ENCODE assay signal across 19 cellular contexts in genomic region chr3:193996641-193997089, GRCh38.
A peak's percentile ranks its signal among the peaks of the same experiment; 100 is the strongest.
DNase-seq lines count a peak whose midpoint lies in the region; ATAC-seq, FAIRE-seq and TF ChIP-seq lines count a peak whose summit lies in the region.
"Had no signal": no experiment of that assay in that cellular context is flagged by ENCODE, and none has a peak within 500 bp of the region (broad histone marks: within the 10 kb centered on the region; RNA-seq: fewer than 3 reads in every experiment).

No MANE protein-coding gene starts in this region.

- H2BK5ac ChIP-seq in H1 (ENCODE audit: low read depth, low read length): no peak overlapping the region

- H3K14ac ChIP-seq in H1 (ENCODE audit: insufficient read length): no peak overlapping the region

- no peak overlapping the region for H3K4ac ChIP-seq in H1 (replicated peaks; ENCODE audit: insufficient read length, low read depth, low read length)

- H3K4me2 ChIP-seq in GM23248 (ENCODE audit: unreplicated experiment): no peak overlapping the region
- H3K4me2 ChIP-seq in H1 (ENCODE audit: insufficient read depth in 1 of 2, low read depth in 2 of 2, low read length in 2 of 2): peak overlapping the region; percentile 12 to 32; a peak in 1 of 4 replicates

- H3K4me3 ChIP-seq in GM23248: no peak overlapping the region
- no peak overlapping the region; a peak in 1 of 8 replicates for H3K4me3 ChIP-seq in H1 (ENCODE audit: extremely low read depth in 1 of 4, insufficient read depth in 2 of 4, low read depth in 3 of 4, low read length in 4 of 4)
- H3K4me3 ChIP-seq in left lung: no peak overlapping the region
- no peak overlapping the region for H3K4me3 ChIP-seq in suprapubic skin
- H3K4me3 ChIP-seq in tibial artery: no peak overlapping the region
- H3K4me3 ChIP-seq: dorsolateral prefrontal cortex, skin epidermis had no signal

- H3K36me3 ChIP-seq in GM23248 (ENCODE audit: low read depth) (no peaks in the 10 kb centered on the region), H1 (ENCODE audit: control insufficient read depth in 2 of 4, insufficient read depth in 4 of 4, low read length in 3 of 4) (no peaks in the 10 kb centered on the region), left lung (no peaks in the 10 kb centered on the region), suprapubic skin (no peaks in the 10 kb centered on the region), tibial artery (no peaks in the 10 kb centered on the region)

- no peak overlapping the region for H3K18ac ChIP-seq in H1 (ENCODE audit: extremely low read depth, low read length)

- H2BK15ac ChIP-seq in H1 (ENCODE audit: low read length): no peak overlapping the region

- H2BK12ac ChIP-seq in H1 (ENCODE audit: low read depth, low read length): no peak overlapping the region

- peak; percentile 58 for FAIRE-seq in H1 (lab: Jason Lieb, UNC)
- FAIRE-seq: TTC549 had no signal

- no peaks in the 10 kb centered on the region for H3K9me2 ChIP-seq in GM23248 (ENCODE audit: insufficient read depth)

- no peaks in the 10 kb centered on the region for H3K79me1 ChIP-seq in H1 (ENCODE audit: low read depth, low read length)

- H3K9ac ChIP-seq in GM23248 (no peak overlapping the region), H1 (replicated peaks in 1 of 4; ENCODE audit: extremely low read depth in 1 of 4, low read depth in 3 of 4, low read length in 3 of 4) (no peak overlapping the region)

- H3K79me2 ChIP-seq in GM23248 (ENCODE audit: insufficient read depth): no peaks in the 10 kb centered on the region
- no peaks in the 10 kb centered on the region for H3K79me2 ChIP-seq in H1 (ENCODE audit: control insufficient read depth in 1 of 2, insufficient read depth in 2 of 2, low read length in 2 of 2)

- POLR2A ChIA-PET in H1 (lab: Charles Lee; ENCODE audit: partially characterized antibody): no interaction called here

- ATAC-seq in left lung (peak; percentile 55), HG03045 (IDR thresholded peaks at IDR 0.05; ENCODE audit: unreplicated experiment) (no peak)
- ATAC-seq: naive thymus-derived CD4-positive, alpha-beta T cell had no signal

- WGBS in GM23248 (ENCODE audit: low coverage in 1 of 2, low lambda C conversion rate in 2 of 2, missing lambda C conversion rate in 2 of 2), 2 experiments: 40 to 50% methylated on average over 6 of the region's 6 CpGs
- WGBS in H1 (ENCODE audit: extremely low coverage in 1 of 2, insufficient coverage in 1 of 2, insufficient read length in 1 of 2, insufficient replicate concordance in 2 of 2, low coverage in 1 of 2, low lambda C conversion rate in 2 of 2, missing lambda C conversion rate in 1 of 2), 2 experiments: 51% methylated on average over 6 of the region's 6 CpGs; no CpG with 5 or more reads in 1 of the 2 experiments
- WGBS in suprapubic skin: 74% methylated on average over 6 of the region's 6 CpGs

- no peaks in the 10 kb centered on the region for H4K20me1 ChIP-seq in GM23248 (ENCODE audit: insufficient read depth)
- H4K20me1 ChIP-seq in H1 (replicated peaks in 1 of 2; ENCODE audit: control insufficient read depth in 1 of 2, insufficient read depth in 2 of 2, low read length in 2 of 2): no peaks in the 10 kb centered on the region

- no peaks in the 10 kb centered on the region for H3F3A ChIP-seq in GM23248 (ENCODE audit: insufficient read depth)

- TF ChIP-seq POLR2A in H1 (IDR thresholded peaks at IDR 0.05; ENCODE audit: control extremely low read depth in 1 of 2, low read depth in 2 of 2, low read length in 2 of 2) (no peak), suprapubic skin (IDR thresholded peaks at IDR 0.05) (no peak)

- no peak overlapping the region for H4K5ac ChIP-seq in H1 (ENCODE audit: insufficient read length, low read depth, low read length)

- H3K9me3 ChIP-seq in GM23248 (ENCODE audit: low read depth): no peaks in the 10 kb centered on the region
- H3K9me3 ChIP-seq in H1 (ENCODE audit: insufficient read depth in 2 of 2, low read depth in 1 of 2, low read length in 1 of 2): no peaks in the 10 kb centered on the region
- H3K9me3 ChIP-seq in left lung: no peaks in the 10 kb centered on the region
- H3K9me3 ChIP-seq in suprapubic skin: no peaks in the 10 kb centered on the region
- H3K9me3 ChIP-seq in tibial artery: no peaks in the 10 kb centered on the region

- DNase-seq in GM23248 (peak; percentile 73), H1 (ENCODE audit: low read depth in 1 of 2, low spot score in 2 of 2) (no peak), left lung (no peak), suprapubic skin (ENCODE audit: low spot score in 2 of 2) (no peak), NCI-H1436 (lab: John Stamatoyannopoulos, UW) (no peak), tibial artery (no peak)
- DNase-seq: activated CD4-positive, alpha-beta T cell treated with anti-CD3 and anti-CD28 coated beads, Interleukin-2, amount 10 ng/mL, durations not matched to agents 24 days and 14 days; activated effector memory CD4-positive, alpha-beta T cell treated with Interleukin-2 at 50 U/mL for 16 hours; caudate nucleus; DND-41; dorsolateral prefrontal cortex; mammary epithelial cell; naive thymus-derived CD4-positive, alpha-beta T cell; NCI-H2171; SHP77; stimulated activated CD4-positive, alpha-beta T cell treated with anti-CD3 and anti-CD28 coated beads, Interleukin-2, amount 100 ng/mL, for 48 hours had no signal

- no peak for TF ChIP-seq CTCF in H1 (IDR thresholded peaks at IDR 0.05; ENCODE audit: control extremely low read depth in 1 of 3, insufficient read depth in 1 of 3, low read depth in 1 of 3, low read length in 3 of 3)
- TF ChIP-seq CTCF in left lung (IDR thresholded peaks at IDR 0.05): no peak
- no peak for TF ChIP-seq CTCF in suprapubic skin (IDR thresholded peaks at IDR 0.05)
- no peak for TF ChIP-seq CTCF in tibial artery (IDR thresholded peaks at IDR 0.05)

- no peak overlapping the region for H4K8ac ChIP-seq in H1 (ENCODE audit: extremely low read depth, insufficient read depth, low read length)

- H3K27me3 ChIP-seq in GM23248 (replicated peaks; ENCODE audit: insufficient read depth) (peaks cover 12% of the 10 kb centered on the region), H1 (replicated peaks in 1 of 4; ENCODE audit: control insufficient read depth in 3 of 4, extremely low read depth in 1 of 4, insufficient read depth in 3 of 4, low read length in 3 of 4) (peaks cover 0 to 9% (median 0%) of the 10 kb centered on the region in 4 experiments; a peak in 2 of 7 replicates), left lung (peaks cover 0 to 3% of the 10 kb centered on the region in 2 donors), suprapubic skin (no peaks in the 10 kb centered on the region), tibial artery (peaks cover 0 to 29% of the 10 kb centered on the region in 2 donors)
- H3K27me3 ChIP-seq: dorsolateral prefrontal cortex had no signal

- H2BK120ac ChIP-seq in H1 (replicated peaks; ENCODE audit: low read depth, low read length): no peak overlapping the region

- no peak overlapping the region; the same call in 1 of the 2 replicates for H2BK20ac ChIP-seq in H1 (ENCODE audit: low read length)

- H2AFZ ChIP-seq in GM23248 (no peak overlapping the region), H1 (ENCODE audit: low read length) (no peak overlapping the region)

- no peak for TF ChIP-seq RAD21 in H1 (IDR thresholded peaks at IDR 0.05 in 1 of 2, conservative IDR thresholded peaks at IDR 0.05 in 1 of 2; ENCODE audit: low read depth in 2 of 2, low read length in 2 of 2)

- no peak overlapping the region for H2AK5ac ChIP-seq in H1 (ENCODE audit: low read depth, low read length)

- in situ Hi-C loops in GM23248 (cut with MboI): no loop called here

- H3K4me1 ChIP-seq in GM23248 (ENCODE audit: insufficient read depth): peaks cover 5% of the 10 kb centered on the region; the same call in 1 of the 2 replicates
- H3K4me1 ChIP-seq in H1 (replicated peaks in 1 of 4; ENCODE audit: control insufficient read depth in 3 of 4, insufficient read depth in 4 of 4, low read length in 3 of 4): peaks cover 6 to 13% (median 8%) of the 10 kb centered on the region in 4 experiments; a peak in 6 of 7 replicates
- peaks cover 0 to 9% of the 10 kb centered on the region in 2 donors for H3K4me1 ChIP-seq in left lung
- peaks cover 11% of the 10 kb centered on the region for H3K4me1 ChIP-seq in suprapubic skin
- peaks cover 0 to 23% (median 16%) of the 10 kb centered on the region in 4 donors for H3K4me1 ChIP-seq in tibial artery

- no peak overlapping the region for H3K56ac ChIP-seq in H1 (replicated peaks; ENCODE audit: insufficient read length, low read depth, low read length)

- no peaks in the 10 kb centered on the region for H3K23me2 ChIP-seq in H1 (ENCODE audit: low read depth, low read length)

- H4K91ac ChIP-seq in H1 (replicated peaks; ENCODE audit: insufficient read length, low read length): no peak overlapping the region

- H3K27ac ChIP-seq in GM23248: no peak overlapping the region
- H3K27ac ChIP-seq in H1 (ENCODE audit: low read depth, low read length): no peak overlapping the region
- no peak overlapping the region for H3K27ac ChIP-seq in left lung
- peak overlapping the region; percentile 47 for H3K27ac ChIP-seq in suprapubic skin
- H3K27ac ChIP-seq in tibial artery: no peak overlapping the region
- H3K27ac ChIP-seq: dorsolateral prefrontal cortex had no signal

- no peak for TF ChIP-seq EP300 in H1 (IDR thresholded peaks at IDR 0.05; ENCODE audit: borderline replicate concordance in 1 of 2, low read depth in 2 of 2, low read length in 2 of 2)
- TF ChIP-seq EP300 in suprapubic skin (IDR thresholded peaks at IDR 0.05): no peak

- intact Hi-C loops in left lung (cut with DNase I) (no loop called here), tibial artery (cut with DNase I; ENCODE audit: low total_unique reads) (no loop called here)

- CTCF ChIA-PET in H1 (lab: Charles Lee; ENCODE audit: partially characterized antibody): interaction anchor here (0.9 to 1.6 kb wide), 7 partner anchors 8 to 216 kb away, joined by 3 to 5 read pairs (median 3); no protein-coding TSS in a partner anchor

- H3K23ac ChIP-seq in H1 (ENCODE audit: insufficient read length): no peak overlapping the region

TF ChIP-seq in H1, 55 proteins besides CTCF, POLR2A, EP300 and RAD21 (continues in another document):
- no peak for TF ChIP-seq ASH2L (IDR thresholded peaks at IDR 0.05; ENCODE audit: low read length)
- no peak for TF ChIP-seq CREB1 (IDR thresholded peaks at IDR 0.05)
- no peak for TF ChIP-seq EGR1 (IDR thresholded peaks at IDR 0.05; ENCODE audit: borderline replicate concordance, low read depth, low read length)
- TF ChIP-seq NRF1 (IDR thresholded peaks at IDR 0.05; ENCODE audit: low read depth, low read length): no peak
- no peak for TF ChIP-seq CBX8 (IDR thresholded peaks at IDR 0.05; ENCODE audit: borderline replicate concordance, low read depth, low read length)
